12 cellular contexts compared by ENCODE assay signal in genomic region chr17:62644487-62645173, GRCh38. TPM values are rescaled to one million over a fixed set of nuclear protein-coding genes. Genes with fewer than 3 reads are reported as not detected.
A peak's percentile ranks its signal among the peaks of the same experiment; 100 is the strongest.
DNase-seq lines count a peak whose midpoint lies in the region; ATAC-seq, FAIRE-seq and TF ChIP-seq lines count a peak whose summit lies in the region.
"Had no signal": no experiment of that assay in that cellular context is flagged by ENCODE, and none has a peak within 500 bp of the region (broad histone marks: within the 10 kb centered on the region; RNA-seq: fewer than 3 reads in every experiment).

No MANE protein-coding gene starts in this region.

- no peak overlapping the region for H3K27ac ChIP-seq in IMR-90 (ENCODE audit: insufficient read depth, low read length)
- H3K27ac ChIP-seq: breast epithelium, tibial nerve had no signal

- H3K4me3 Mint-ChIP-seq in progenitor cell of endocrine pancreas (ENCODE audit: low read depth) = peak overlapping the region; percentile 33

- H3K27me3 Mint-ChIP-seq in progenitor cell of endocrine pancreas = peaks cover 5% of the 10 kb centered on the region

- no peaks in the 10 kb centered on the region for H3K9me3 ChIP-seq in IMR-90 (ENCODE audit: control insufficient read depth, insufficient read depth, low read length)
- H3K9me3 ChIP-seq: breast epithelium, tibial nerve had no signal

- TF ChIP-seq CTCF in IMR-90 (conservative IDR thresholded peaks at IDR 0.05; ENCODE audit: low read depth, low read length) (no peak), choroid plexus epithelial cell (conservative IDR thresholded peaks at IDR 0.05; ENCODE audit: low read depth, low read length) (no peak), progenitor cell of endocrine pancreas (IDR thresholded peaks at IDR 0.05; ENCODE audit: unreplicated experiment) (no peak), foreskin fibroblast (IDR thresholded peaks at IDR 0.05; ENCODE audit: low read depth, low read length) (no peak)

- POLR2A ChIA-PET in IMR-90 (lab: Charles Lee; ENCODE audit: unreplicated experiment) = no interaction called here

- no peaks in the 10 kb centered on the region for H3K36me3 Mint-ChIP-seq in progenitor cell of endocrine pancreas (ENCODE audit: insufficient read depth)

- H4K20me1 ChIP-seq in IMR-90 (ENCODE audit: insufficient read depth, low read length) = peaks cover 51% of the 10 kb centered on the region

- H3K23ac ChIP-seq in IMR-90 (ENCODE audit: low read depth, low read length) = no peak overlapping the region

- ATAC-seq in IMR-90 (ENCODE audit: low read depth) = no peak
- no peak for ATAC-seq in left lobe of liver
- ATAC-seq: PC-3 had no signal

- no peak overlapping the region for H2BK20ac ChIP-seq in IMR-90 (ENCODE audit: low read depth, low read length)

- in situ Hi-C loops in IMR-90 (cut with MboI; ENCODE audit: low sequenced_read_pairs) = no loop called here

- no peak overlapping the region for H3K18ac ChIP-seq in IMR-90 (ENCODE audit: low read depth, low read length)

- no peaks in the 10 kb centered on the region for H3K9me3 Mint-ChIP-seq in progenitor cell of endocrine pancreas (ENCODE audit: low read depth)

- no peak overlapping the region for H3K4me3 ChIP-seq in IMR-90 (ENCODE audit: insufficient read depth, low read depth, low read length)
- no peak overlapping the region for H3K4me3 ChIP-seq in choroid plexus epithelial cell (ENCODE audit: low read depth, low read length)
- H3K4me3 ChIP-seq in foreskin fibroblast (ENCODE audit: low read depth in 1 of 2, low read length in 2 of 2) = no peak overlapping the region
- H3K4me3 ChIP-seq: breast epithelium, tibial nerve had no signal

- FAIRE-seq in GM12891 (lab: Jason Lieb, UNC) = no peak

- TF ChIP-seq POLR2A in IMR-90 (IDR thresholded peaks at IDR 0.05; ENCODE audit: low read depth, low read length) (no peak), GM12891 (IDR thresholded peaks at IDR 0.05; ENCODE audit: low read depth, low read length) (no peak)

- H4K91ac ChIP-seq in IMR-90 (ENCODE audit: insufficient read depth, low read depth, low read length) = no peak overlapping the region

- H2AFZ ChIP-seq in IMR-90 (replicated peaks; ENCODE audit: low read length, poor library complexity) = peak overlapping the region; percentile 0

- 25% methylated on average over 4 of the region's 17 CpGs; no CpG with 5 or more reads in 1 of the 2 experiments for WGBS in IMR-90 (ENCODE audit: extremely low coverage in 2 of 2, insufficient read length in 1 of 2), 2 experiments

- BruUV-seq in IMR-90 (replicated peaks; lab: Mats Ljungman, UMichigan) = no TSS peak

- H3K79me1 ChIP-seq in IMR-90 (ENCODE audit: low read depth in 1 of 2, low read length in 2 of 2) = peaks cover 23 to 76% of the 10 kb centered on the region in 2 experiments

- CTCF ChIA-PET in IMR-90 (lab: Yijun Ruan, JAX) = no interaction called here

- intact Hi-C loops in IMR-90 (cut with micrococcal nuclease) = no loop called here

- H2AK9ac ChIP-seq in IMR-90 (replicated peaks; ENCODE audit: low read depth, low read length, poor library complexity) = no peak overlapping the region

- H2AK5ac ChIP-seq in IMR-90 (ENCODE audit: low read depth, low read length) = no peak overlapping the region; the same call in 1 of the 2 replicates

- peaks cover 23% of the 10 kb centered on the region for H3K4me1 ChIP-seq in IMR-90 (ENCODE audit: control insufficient read depth, insufficient read depth, low read length)
- H3K4me1 ChIP-seq: breast epithelium had no signal

- H3K9ac ChIP-seq in IMR-90 (ENCODE audit: low read depth, low read length) = no peak overlapping the region

- TF ChIP-seq RAD21 in IMR-90 (IDR thresholded peaks at IDR 0.05; ENCODE audit: low read length) = no peak

- no peak overlapping the region for H3K14ac ChIP-seq in IMR-90 (replicated peaks; ENCODE audit: low read depth, low read length)

- dilution Hi-C loops in IMR-90 (cut with HindIII; ENCODE audit: low sequenced_read_pairs, unreplicated experiment) = no loop called here

- no peak overlapping the region; a peak in 1 of 4 replicates for H4K8ac ChIP-seq in IMR-90 (ENCODE audit: low read depth in 2 of 2, low read length in 2 of 2)

- no peak overlapping the region for H2BK5ac ChIP-seq in IMR-90 (ENCODE audit: low read depth, low read length, poor library complexity, severe bottlenecking)

- peaks cover 12% of the 10 kb centered on the region for H3K36me3 ChIP-seq in IMR-90 (ENCODE audit: control insufficient read depth, insufficient read depth, low read length)
- H3K36me3 ChIP-seq: breast epithelium, tibial nerve had no signal

- H3K27ac Mint-ChIP-seq in progenitor cell of endocrine pancreas = no peak overlapping the region

- H2BK15ac ChIP-seq in IMR-90 (ENCODE audit: low read depth, low read length) = no peak overlapping the region

- no peak overlapping the region for H3K56ac ChIP-seq in IMR-90 (ENCODE audit: extremely low read depth, insufficient read depth, low read length)

- DNase-seq in IMR-90 (no peak), NCI-H345 (lab: John Stamatoyannopoulos, UW) (peak; percentile 32), choroid plexus epithelial cell (ENCODE audit: low read depth) (peak; percentile 67), progenitor cell of endocrine pancreas (ENCODE audit: low spot score, unreplicated experiment) (no peak), GM12891 (ENCODE audit: insufficient read length, low spot score) (no peak), foreskin fibroblast (no peak), left lobe of liver (ENCODE audit: low spot score) (no peak), NCI-H526 (lab: John Stamatoyannopoulos, UW) (no peak)
- DNase-seq: activated CD4-positive, alpha-beta T cell treated with anti-CD3 and anti-CD28 coated beads, Interleukin-2, amount 50 U/mL, for 48 hours; PC-3 had no signal

- no peak overlapping the region for H2BK120ac ChIP-seq in IMR-90 (ENCODE audit: low read depth, low read length)

- no peak overlapping the region for H3K4me2 ChIP-seq in IMR-90 (ENCODE audit: low read depth, low read length)

- peaks cover 5% of the 10 kb centered on the region for H3K4me1 Mint-ChIP-seq in progenitor cell of endocrine pancreas (ENCODE audit: low read depth)

- H3K4ac ChIP-seq in IMR-90 (ENCODE audit: low read depth, low read length) = no peak overlapping the region

- H3K27me3 ChIP-seq in IMR-90 (ENCODE audit: control insufficient read depth, insufficient read depth, low read length) = no peaks in the 10 kb centered on the region
- H3K27me3 ChIP-seq: breast epithelium, tibial nerve had no signal

- H3K9me1 ChIP-seq in IMR-90 (ENCODE audit: insufficient read depth, low read length) = peaks cover 26% of the 10 kb centered on the region

- H4K5ac ChIP-seq in IMR-90 (ENCODE audit: low read depth, low read length) = peak overlapping the region; percentile 25; the same call in 1 of the 2 replicates

TF ChIP-seq in IMR-90, 13 proteins besides CTCF, POLR2A, EP300 and RAD21:
- TF ChIP-seq NFE2L2 (IDR thresholded peaks at IDR 0.05; ENCODE audit: low read depth, low read length) (no peak), SMC3 (IDR thresholded peaks at IDR 0.05; ENCODE audit: low read depth, low read length) (no peak), FOS (IDR thresholded peaks at IDR 0.05; ENCODE audit: low read depth, low read length) (no peak), USF2 (IDR thresholded peaks at IDR 0.05; ENCODE audit: low read depth, low read length) (peak; percentile 70)

TF ChIP-seq in GM12891, 5 proteins besides CTCF, POLR2A, EP300 and RAD21:
- TF ChIP-seq PAX5 (IDR thresholded peaks at IDR 0.05; ENCODE audit: insufficient read depth, low read length, severe bottlenecking) (no peak), POLR2AphosphoS5 (IDR thresholded peaks at IDR 0.05; ENCODE audit: low read depth, low read length) (no peak), TAF1 (IDR thresholded peaks at IDR 0.05; ENCODE audit: low read depth, low read length) (no peak), SPI1 (IDR thresholded peaks at IDR 0.05; ENCODE audit: low read depth, low read length) (no peak), POU2F2 (IDR thresholded peaks at IDR 0.05; ENCODE audit: low read depth, low read length) (no peak)

RNA-seq across cellular contexts. Expression of gene MRC2, which starts 17.2 kb away (rescaled TPM):
- total RNA-seq in IMR-90 (2012; rRNA removed) = 37.5 and 39.3 TPM in 2 replicates
- polyA plus RNA-seq in IMR-90 (2012; rRNA removed) = 137 and 152 TPM in 2 replicates
- polyA plus RNA-seq in IMR-90 (2012; cell fraction: cytosol; rRNA removed) = 88.6 and 140 TPM in 2 replicates
- 194 and 479 TPM in 2 replicates for polyA plus RNA-seq in IMR-90 (2012; cell fraction: nucleus; rRNA removed; ENCODE audit: low replicate concordance)
- 4.9 and 6.3 TPM in 2 replicates for total RNA-seq in progenitor cell of endocrine pancreas
- 5.0 TPM for polyA plus RNA-seq in GM12891 (2012; ENCODE audit: low read depth, missing spikeins)
- 2.3 TPM for total RNA-seq in left lobe of liver

Comparison
In these comparisons a context has a peak if more than half of its experiments do, and no peak if none do; other contexts are left out.
1. DNase-seq: peak in NCI-H345 (single experiment) and choroid plexus epithelial cell (single experiment); none in IMR-90 (single experiment), progenitor cell of endocrine pancreas (single experiment), GM12891 (single experiment), foreskin fibroblast (0 of 2), left lobe of liver (single experiment) and NCI-H526 (0 of 2).